Comparison of ENCODE assay signal across 6 cellular contexts in genomic region chr1:145995964-145996432, GRCh38. TPM values are rescaled to one million over a fixed set of nuclear protein-coding genes. Genes with fewer than 3 reads are reported as not detected.
DNase-seq lines count a peak whose midpoint lies in the region; ATAC-seq and TF ChIP-seq lines count a peak whose summit lies in the region.

No MANE protein-coding gene starts in this region.

- in situ Hi-C loops in KBM-7 (cut with MboI; ENCODE audit: low pct_unique_long_range_greater_than_20kb, low sequenced_read_pairs): no loop called here

- H3K9me3 ChIP-seq in heart left ventricle (no peaks in the 10 kb centered on the region), subcutaneous abdominal adipose tissue (ENCODE audit: control insufficient read depth in 5 of 5, low read length in 5 of 5) (no peaks in the 10 kb centered on the region)

- intact Hi-C loops in heart left ventricle (cut with DNase I) (loop anchor here in 7 of 10 donors (1.0 to 5.0 kb wide), 5 partner anchors 14 to 34 kb away; partner anchors contain the start of genes ANKRD34A (in 1 of the 7) and POLR3GL (in 1 of the 7)), cardiac septum (cut with DNase I) (loop anchor here (1.0 to 5.0 kb wide), 2 partner anchors 17 to 34 kb away; partner anchors contain the start of genes ANKRD34A and POLR3GL)

- H3K4me1 ChIP-seq in heart left ventricle (peaks cover 3 to 70% (median 43%) of the 10 kb centered on the region in 12 donors), subcutaneous abdominal adipose tissue (ENCODE audit: control insufficient read depth in 5 of 5, insufficient read depth in 5 of 5, low read length in 5 of 5) (peaks cover 11 to 71% (median 68%) of the 10 kb centered on the region in 5 donors)

- no peak for TF ChIP-seq CTCF in heart left ventricle (IDR thresholded peaks at IDR 0.05)
- no peak for TF ChIP-seq CTCF in epithelial cell of proximal tubule (conservative IDR thresholded peaks at IDR 0.05; ENCODE audit: low read depth, low read length)

- H3K27me3 ChIP-seq in heart left ventricle (no peaks in the 10 kb centered on the region), subcutaneous abdominal adipose tissue (ENCODE audit: control insufficient read depth in 5 of 5, insufficient read depth in 4 of 5, low read length in 5 of 5) (no peaks in the 10 kb centered on the region)

- H3K27ac ChIP-seq in heart left ventricle (peak overlapping the region; percentile 94 to 100 (median 97)), subcutaneous abdominal adipose tissue (ENCODE audit: low read depth, low read length) (peak overlapping the region; percentile 88)

- H3K4me3 ChIP-seq in heart left ventricle: peak overlapping the region; percentile 59 to 94 (median 82)
- H3K4me3 ChIP-seq in epithelial cell of proximal tubule (ENCODE audit: low read depth, low read length): peak overlapping the region; percentile 81
- H3K4me3 ChIP-seq in subcutaneous abdominal adipose tissue (ENCODE audit: low read depth in 1 of 5, low read length in 5 of 5): peak overlapping the region; percentile 89 to 100 (median 100)

- no peak for TF ChIP-seq POLR2A in heart left ventricle (IDR thresholded peaks at IDR 0.05)

- peak overlapping the region; percentile 87 to 100 (median 92) for H3K9ac ChIP-seq in subcutaneous abdominal adipose tissue (ENCODE audit: low read length in 5 of 5)

- ATAC-seq in heart left ventricle (no peak), HG03280 (IDR thresholded peaks at IDR 0.05; ENCODE audit: unreplicated experiment) (no peak)

- WGBS in heart left ventricle, 4 donors: 0 to 1% (median 0%) methylated on average over 13 of the region's 13 CpGs

- DNase-seq in heart left ventricle: peak in 1 of 5 donors; percentile 36
- no peak for DNase-seq in cardiac septum (ENCODE audit: low spot score)
- no peak for DNase-seq in epithelial cell of proximal tubule (ENCODE audit: low read depth)
- DNase-seq in KBM-7: no peak

- H3K36me3 ChIP-seq in heart left ventricle (peaks cover 10 to 40% (median 37%) of the 10 kb centered on the region in 9 donors), subcutaneous abdominal adipose tissue (ENCODE audit: control insufficient read depth in 5 of 5, insufficient read depth in 5 of 5, low read length in 5 of 5) (peaks cover 23 to 38% (median 30%) of the 10 kb centered on the region in 5 donors)

RNA-seq across cellular contexts. Expression of gene TXNIP, which starts 0.4 kb away (rescaled TPM):
- total RNA-seq in heart left ventricle: 1,000 to 10,000 TPM in 4 of 9 donors, 100 to 1,000 TPM in 5; 489 to 1,925 (median 1,000) TPM
- 100 to 1,000 TPM; 222 to 597 TPM for polyA plus RNA-seq in heart left ventricle
- 689 TPM for total RNA-seq in cardiac septum
- 22.1 and 198 TPM in 2 replicates for total RNA-seq in epithelial cell of proximal tubule

RNA-seq across cellular contexts. Expression of gene HJV, which starts 25.5 kb away (rescaled TPM):
- total RNA-seq in heart left ventricle (100 to 1,000 TPM in 3 of 9 donors, 10 to 100 TPM in 6; 21.8 to 125 (median 79.5) TPM), cardiac septum (73.8 TPM), epithelial cell of proximal tubule (0.35 TPM in 1 of 2 replicates, not detected in the other)
- polyA plus RNA-seq in heart left ventricle: 10 to 100 TPM in 1 of 2 donors, under 1 TPM in 1; 0.62 to 37.7 TPM

RNA-seq across cellular contexts. Expression of gene POLR3GL, which starts 31.5 kb away (rescaled TPM):
- total RNA-seq in heart left ventricle: 10 to 100 TPM; 30.2 to 45.7 (median 36.0) TPM
- polyA plus RNA-seq in heart left ventricle: 10 to 100 TPM; 45.8 to 69.4 TPM
- 36.8 TPM for total RNA-seq in cardiac septum
- total RNA-seq in epithelial cell of proximal tubule: 15.6 and 16.1 TPM in 2 replicates

RNA-seq across cellular contexts. Expression of gene ANKRD34A, which starts 31.6 kb away (rescaled TPM):
- total RNA-seq in heart left ventricle (1 to 10 TPM; 1.0 to 3.5 (median 1.7) TPM), cardiac septum (2.9 TPM), epithelial cell of proximal tubule (0.06 and 0.14 TPM in 2 replicates)
- 1 to 10 TPM in 1 of 2 donors, under 1 TPM in 1; 0.65 to 1.9 TPM for polyA plus RNA-seq in heart left ventricle

RNA-seq across cellular contexts. Expression of gene LIX1L, which starts 38.2 kb away (rescaled TPM):
- 10 to 100 TPM; 21.7 to 31.5 (median 26.4) TPM for total RNA-seq in heart left ventricle
- polyA plus RNA-seq in heart left ventricle: 10 to 100 TPM in 1 of 2 donors, 1 to 10 TPM in 1; 7.0 to 13.4 TPM
- 25.6 TPM for total RNA-seq in cardiac septum
- 22.3 and 32.5 TPM in 2 replicates for total RNA-seq in epithelial cell of proximal tubule

Comparison
In these comparisons a context has a peak if more than half of its experiments do, and no peak if none do; other contexts are left out.
1. RNA of gene HJV, which starts 25.5 kb away (total RNA-seq): 21.8 to 125 TPM in heart left ventricle and 73.8 TPM in cardiac septum (single experiment); 0.35 TPM in epithelial cell of proximal tubule; every median in the first group is over 10 times any median in the second.
2. Peak in every context shown above with its lines, with median percentiles within 50 percentile points of each other: H3K4me3 ChIP-seq.